9 cellular contexts compared by ENCODE assay signal in genomic region chr5:52693279-52693678, GRCh38.
DNase-seq lines count a peak whose midpoint lies in the region; ATAC-seq, FAIRE-seq and TF ChIP-seq lines count a peak whose summit lies in the region.
"Had no signal": no experiment of that assay in that cellular context is flagged by ENCODE, and none has a peak within 500 bp of the region (broad histone marks: within the 10 kb centered on the region; RNA-seq: fewer than 3 reads in every experiment).

No MANE protein-coding gene starts in this region.

- H3K27ac ChIP-seq in K562 (ENCODE audit: extremely low read depth, low read depth, low read length): no peak overlapping the region
- H3K27ac ChIP-seq in uterus: no peak overlapping the region

- in situ Hi-C loops in K562 (cut with MboI): no loop called here

- H3K79me2 ChIP-seq in K562 (ENCODE audit: control insufficient read depth, insufficient read depth, low read length): no peaks in the 10 kb centered on the region

- H2AFZ ChIP-seq in K562 (ENCODE audit: low read depth, low read length): no peak overlapping the region

- DNase-seq in AG09309 (ENCODE audit: low read depth) (no peak), M059J (ENCODE audit: low read depth) (peak; percentile 56), K562 (ENCODE audit: extremely low read depth in 1 of 4, low spot score in 3 of 4) (peak in 1 of 4 experiments; percentile 10), left lobe of liver (ENCODE audit: low spot score) (no peak), uterus (peak in 1 of 2 donors; percentile 34), midbrain (lab: John Stamatoyannopoulos, UW) (no peak), RCC 7860 (ENCODE audit: low spot score) (no peak)

- H3K4me1 ChIP-seq in K562 (replicated peaks in 1 of 2; ENCODE audit: control insufficient read depth in 2 of 2, insufficient read depth in 2 of 2, low read length in 2 of 2) (no peaks in the 10 kb centered on the region), uterus (peaks cover 0 to 5% of the 10 kb centered on the region in 2 donors)
- H3K4me1 ChIP-seq: HAP-1 had no signal

- no TSS peak for BruUV-seq in K562 (replicated peaks; lab: Mats Ljungman, UMichigan)

- TF ChIP-seq POLR2A in K562 (conservative IDR thresholded peaks at IDR 0.05) (no peak), uterus (IDR thresholded peaks at IDR 0.05) (no peak)

- no peak overlapping the region for H3K9ac ChIP-seq in K562 (ENCODE audit: insufficient read depth in 1 of 2, low read depth in 2 of 2, low read length in 2 of 2)

- ATAC-seq in GM18520 (IDR thresholded peaks at IDR 0.05; ENCODE audit: unreplicated experiment) (peak; percentile 70), K562 (no peak; the same call in 2 of the 3 replicates), left lobe of liver (peak; percentile 74)

- H3K27me3 ChIP-seq in K562 (ENCODE audit: control insufficient read depth in 2 of 2, insufficient read depth in 2 of 2, low read length in 2 of 2): no peaks in the 10 kb centered on the region
- H3K27me3 ChIP-seq in uterus: no peaks in the 10 kb centered on the region

- H3K4me3 ChIP-seq in AG09309 (ENCODE audit: control insufficient read depth, low read depth, low read length) (no peak overlapping the region), K562 (no peak overlapping the region), uterus (no peak overlapping the region)
- H3K4me3 ChIP-seq: HAP-1 had no signal

- TF ChIP-seq CTCF in AG09309 (IDR thresholded peaks at IDR 0.05; ENCODE audit: control insufficient read depth, insufficient read depth, low read depth, low read length, missing control alignments) (peak; percentile 74), K562 (IDR thresholded peaks at IDR 0.05 in 2 of 3, conservative IDR thresholded peaks at IDR 0.05 in 1 of 3; ENCODE audit: insufficient read depth in 2 of 3, low read depth in 1 of 3, low read length in 3 of 3) (peak; percentile 21 to 23 (median 23); a peak in 3 of 6 replicates), uterus (IDR thresholded peaks at IDR 0.05) (peak; percentile 26 to 60 (median 40))

- H3K36me3 ChIP-seq in K562 (ENCODE audit: control insufficient read depth, insufficient read depth, low read length) (no peaks in the 10 kb centered on the region), uterus (no peaks in the 10 kb centered on the region)
- H3K36me3 ChIP-seq: HAP-1 had no signal

- TF ChIP-seq RAD21 in K562 (CRISPR knock-in tag; conservative IDR thresholded peaks at IDR 0.05 in 1 of 2, IDR thresholded peaks at IDR 0.05 in 1 of 2): peak in 1 of 2 experiments; percentile 38; a peak in 2 of 4 replicates

- CTCF ChIA-PET in K562 (lab: Yijun Ruan, JAX; ENCODE audit: low intra/inter-chr PET ratio): interaction anchor here (0.9 kb wide), 1 partner anchor 223 kb away, joined by 3 read pairs; no protein-coding TSS in a partner anchor

- no peak for TF ChIP-seq EP300 in K562 (IDR thresholded peaks at IDR 0.05; ENCODE audit: low read length)

- no peak overlapping the region for H3K4me2 ChIP-seq in K562 (ENCODE audit: insufficient read depth, low read length)

- POLR2A ChIA-PET in K562 (lab: Yijun Ruan, JAX): no interaction called here

- H3K9me3 ChIP-seq in K562 (replicated peaks; ENCODE audit: control insufficient read depth, insufficient read depth, low read depth, low read length) (no peaks in the 10 kb centered on the region), uterus (no peaks in the 10 kb centered on the region)
- H3K9me3 ChIP-seq: HAP-1 had no signal

- H4K20me1 ChIP-seq in K562 (replicated peaks; ENCODE audit: control insufficient read depth, insufficient read depth, low read length): no peaks in the 10 kb centered on the region

- no peaks in the 10 kb centered on the region for H3K9me1 ChIP-seq in K562 (ENCODE audit: control insufficient read depth, insufficient read depth, low read length)

- FAIRE-seq in K562 (lab: Jason Lieb, UNC) (no peak), RCC 7860 (lab: Jason Lieb, UNC) (no peak)

- intact Hi-C loops in K562 (cut with micrococcal nuclease): loop anchor here (5.0 kb wide), 1 partner anchor 224 kb away; no protein-coding TSS in a partner anchor
- intact Hi-C loops in uterus (cut with DNase I; ENCODE audit: low total_unique reads): no loop called here

TF ChIP-seq in K562, 482 proteins besides CTCF, POLR2A, EP300 and RAD21:
- TF ChIP-seq XRCC3 (IDR thresholded peaks at IDR 0.05) (no peak), NFIX (CRISPR knock-in tag; IDR thresholded peaks at IDR 0.05; ENCODE audit: low read depth) (no peak), XRCC5 (IDR thresholded peaks at IDR 0.05; ENCODE audit: low read depth, low read length) (no peak), HMG20A (CRISPR knock-in tag; conservative IDR thresholded peaks at IDR 0.05) (no peak), ZNF436 (CRISPR knock-in tag; IDR thresholded peaks at IDR 0.05) (no peak), CTCFL (IDR thresholded peaks at IDR 0.05; ENCODE audit: borderline replicate concordance, insufficient read depth, low read depth, low read length, poor library complexity, severe bottlenecking) (no peak), ZNF224 (CRISPR knock-in tag; IDR thresholded peaks at IDR 0.05) (no peak), BDP1 (IDR thresholded peaks at IDR 0.05; ENCODE audit: insufficient read depth, insufficient read length) (no peak), MIER1 (IDR thresholded peaks at IDR 0.05; ENCODE audit: low read depth) (no peak)
- TF ChIP-seq, protein P1, sequence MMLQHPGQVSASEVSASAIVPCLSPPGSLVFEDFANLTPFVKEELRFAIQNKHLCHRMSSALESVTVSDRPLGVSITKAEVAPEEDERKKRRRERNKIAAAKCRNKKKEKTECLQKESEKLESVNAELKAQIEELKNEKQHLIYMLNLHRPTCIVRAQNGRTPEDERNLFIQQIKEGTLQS (IDR thresholded peaks at IDR 0.05): no peak
- TF ChIP-seq, protein P1 (CRISPR knock-in tag; conservative IDR thresholded peaks at IDR 0.05): no peak

Comparison
In these comparisons a context has a peak if more than half of its experiments do, and no peak if none do; other contexts are left out.
1. CTCF ChIP-seq: peak in every context shown above with its lines; median percentile 74 in AG09309; 40 in uterus; 23 in K562.